ENCODE assay signal across 1 cellular context in the genomic region with DNA sequence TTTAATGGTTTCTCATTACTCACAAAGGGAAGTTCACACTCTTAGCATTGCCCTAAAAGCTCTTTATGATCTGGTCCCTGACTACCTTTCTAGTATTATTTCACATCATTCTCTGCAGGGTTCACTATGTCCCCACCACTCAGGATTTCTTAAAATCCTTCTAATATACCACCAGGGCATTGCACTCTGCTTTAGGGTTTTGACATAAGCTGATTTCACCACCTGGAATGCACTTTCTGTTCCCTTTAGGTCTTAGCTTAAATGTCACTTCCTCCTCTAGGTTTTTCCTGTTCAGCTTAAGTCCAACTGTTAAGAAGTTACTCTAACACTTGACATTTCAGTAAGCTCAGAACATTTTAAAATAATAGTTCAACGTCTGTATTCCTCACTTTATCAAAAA.
TF ChIP-seq lines count a peak whose summit lies in the region.

No MANE protein-coding gene starts in this region.

TF ChIP-seq in SK-N-SH treated with all-trans-retinoic acid at 6 μM for 48 hours, 23 proteins besides CTCF, POLR2A, EP300 and RAD21 (continued from another document):
- TF ChIP-seq, protein P1, sequence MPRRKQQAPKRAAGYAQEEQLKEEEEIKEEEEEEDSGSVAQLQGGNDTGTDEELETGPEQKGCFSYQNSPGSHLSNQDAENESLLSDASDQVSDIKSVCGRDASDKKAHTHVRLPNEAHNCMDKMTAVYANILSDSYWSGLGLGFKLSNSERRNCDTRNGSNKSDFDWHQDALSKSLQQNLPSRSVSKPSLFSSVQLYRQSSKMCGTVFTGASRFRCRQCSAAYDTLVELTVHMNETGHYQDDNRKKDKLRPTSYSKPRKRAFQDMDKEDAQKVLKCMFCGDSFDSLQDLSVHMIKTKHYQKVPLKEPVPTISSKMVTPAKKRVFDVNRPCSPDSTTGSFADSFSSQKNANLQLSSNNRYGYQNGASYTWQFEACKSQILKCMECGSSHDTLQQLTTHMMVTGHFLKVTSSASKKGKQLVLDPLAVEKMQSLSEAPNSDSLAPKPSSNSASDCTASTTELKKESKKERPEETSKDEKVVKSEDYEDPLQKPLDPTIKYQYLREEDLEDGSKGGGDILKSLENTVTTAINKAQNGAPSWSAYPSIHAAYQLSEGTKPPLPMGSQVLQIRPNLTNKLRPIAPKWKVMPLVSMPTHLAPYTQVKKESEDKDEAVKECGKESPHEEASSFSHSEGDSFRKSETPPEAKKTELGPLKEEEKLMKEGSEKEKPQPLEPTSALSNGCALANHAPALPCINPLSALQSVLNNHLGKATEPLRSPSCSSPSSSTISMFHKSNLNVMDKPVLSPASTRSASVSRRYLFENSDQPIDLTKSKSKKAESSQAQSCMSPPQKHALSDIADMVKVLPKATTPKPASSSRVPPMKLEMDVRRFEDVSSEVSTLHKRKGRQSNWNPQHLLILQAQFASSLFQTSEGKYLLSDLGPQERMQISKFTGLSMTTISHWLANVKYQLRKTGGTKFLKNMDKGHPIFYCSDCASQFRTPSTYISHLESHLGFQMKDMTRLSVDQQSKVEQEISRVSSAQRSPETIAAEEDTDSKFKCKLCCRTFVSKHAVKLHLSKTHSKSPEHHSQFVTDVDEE (CRISPR knock-in tag; IDR thresholded peaks at IDR 0.05), result no peak
- TF ChIP-seq ZC3H10 (CRISPR knock-in tag; IDR thresholded peaks at IDR 0.05), result no peak
- TF ChIP-seq ISL1 (CRISPR knock-in tag; IDR thresholded peaks at IDR 0.05), result no peak
- no peak for TF ChIP-seq CSDC2 (CRISPR knock-in tag; IDR thresholded peaks at IDR 0.05)
- TF ChIP-seq, protein P2, sequence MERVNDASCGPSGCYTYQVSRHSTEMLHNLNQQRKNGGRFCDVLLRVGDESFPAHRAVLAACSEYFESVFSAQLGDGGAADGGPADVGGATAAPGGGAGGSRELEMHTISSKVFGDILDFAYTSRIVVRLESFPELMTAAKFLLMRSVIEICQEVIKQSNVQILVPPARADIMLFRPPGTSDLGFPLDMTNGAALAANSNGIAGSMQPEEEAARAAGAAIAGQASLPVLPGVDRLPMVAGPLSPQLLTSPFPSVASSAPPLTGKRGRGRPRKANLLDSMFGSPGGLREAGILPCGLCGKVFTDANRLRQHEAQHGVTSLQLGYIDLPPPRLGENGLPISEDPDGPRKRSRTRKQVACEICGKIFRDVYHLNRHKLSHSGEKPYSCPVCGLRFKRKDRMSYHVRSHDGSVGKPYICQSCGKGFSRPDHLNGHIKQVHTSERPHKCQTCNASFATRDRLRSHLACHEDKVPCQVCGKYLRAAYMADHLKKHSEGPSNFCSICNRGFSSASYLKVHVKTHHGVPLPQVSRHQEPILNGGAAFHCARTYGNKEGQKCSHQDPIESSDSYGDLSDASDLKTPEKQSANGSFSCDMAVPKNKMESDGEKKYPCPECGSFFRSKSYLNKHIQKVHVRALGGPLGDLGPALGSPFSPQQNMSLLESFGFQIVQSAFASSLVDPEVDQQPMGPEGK (CRISPR knock-in tag; IDR thresholded peaks at IDR 0.05; ENCODE audit: borderline replicate concordance), result no peak
- TF ChIP-seq, protein P3, sequence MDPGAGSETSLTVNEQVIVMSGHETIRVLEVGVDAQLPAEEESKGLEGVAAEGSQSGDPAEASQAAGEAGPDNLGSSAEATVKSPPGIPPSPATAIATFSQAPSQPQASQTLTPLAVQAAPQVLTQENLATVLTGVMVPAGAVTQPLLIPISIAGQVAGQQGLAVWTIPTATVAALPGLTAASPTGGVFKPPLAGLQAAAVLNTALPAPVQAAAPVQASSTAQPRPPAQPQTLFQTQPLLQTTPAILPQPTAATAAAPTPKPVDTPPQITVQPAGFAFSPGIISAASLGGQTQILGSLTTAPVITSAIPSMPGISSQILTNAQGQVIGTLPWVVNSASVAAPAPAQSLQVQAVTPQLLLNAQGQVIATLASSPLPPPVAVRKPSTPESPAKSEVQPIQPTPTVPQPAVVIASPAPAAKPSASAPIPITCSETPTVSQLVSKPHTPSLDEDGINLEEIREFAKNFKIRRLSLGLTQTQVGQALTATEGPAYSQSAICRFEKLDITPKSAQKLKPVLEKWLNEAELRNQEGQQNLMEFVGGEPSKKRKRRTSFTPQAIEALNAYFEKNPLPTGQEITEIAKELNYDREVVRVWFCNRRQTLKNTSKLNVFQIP (CRISPR knock-in tag; IDR thresholded peaks at IDR 0.05; ENCODE audit: borderline replicate concordance, low read depth), result no peak
- no peak for TF ChIP-seq TCF4 (CRISPR knock-in tag; IDR thresholded peaks at IDR 0.05; ENCODE audit: borderline replicate concordance)
- TF ChIP-seq, protein P4, sequence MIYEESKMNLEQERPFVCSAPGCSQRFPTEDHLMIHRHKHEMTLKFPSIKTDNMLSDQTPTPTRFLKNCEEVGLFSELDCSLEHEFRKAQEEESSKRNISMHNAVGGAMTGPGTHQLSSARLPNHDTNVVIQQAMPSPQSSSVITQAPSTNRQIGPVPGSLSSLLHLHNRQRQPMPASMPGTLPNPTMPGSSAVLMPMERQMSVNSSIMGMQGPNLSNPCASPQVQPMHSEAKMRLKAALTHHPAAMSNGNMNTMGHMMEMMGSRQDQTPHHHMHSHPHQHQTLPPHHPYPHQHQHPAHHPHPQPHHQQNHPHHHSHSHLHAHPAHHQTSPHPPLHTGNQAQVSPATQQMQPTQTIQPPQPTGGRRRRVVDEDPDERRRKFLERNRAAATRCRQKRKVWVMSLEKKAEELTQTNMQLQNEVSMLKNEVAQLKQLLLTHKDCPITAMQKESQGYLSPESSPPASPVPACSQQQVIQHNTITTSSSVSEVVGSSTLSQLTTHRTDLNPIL (CRISPR knock-in tag; IDR thresholded peaks at IDR 0.05; ENCODE audit: low read depth), result no peak
- no peak for TF ChIP-seq ZFP3 (CRISPR knock-in tag; IDR thresholded peaks at IDR 0.05)
